In the genomic region with DNA sequence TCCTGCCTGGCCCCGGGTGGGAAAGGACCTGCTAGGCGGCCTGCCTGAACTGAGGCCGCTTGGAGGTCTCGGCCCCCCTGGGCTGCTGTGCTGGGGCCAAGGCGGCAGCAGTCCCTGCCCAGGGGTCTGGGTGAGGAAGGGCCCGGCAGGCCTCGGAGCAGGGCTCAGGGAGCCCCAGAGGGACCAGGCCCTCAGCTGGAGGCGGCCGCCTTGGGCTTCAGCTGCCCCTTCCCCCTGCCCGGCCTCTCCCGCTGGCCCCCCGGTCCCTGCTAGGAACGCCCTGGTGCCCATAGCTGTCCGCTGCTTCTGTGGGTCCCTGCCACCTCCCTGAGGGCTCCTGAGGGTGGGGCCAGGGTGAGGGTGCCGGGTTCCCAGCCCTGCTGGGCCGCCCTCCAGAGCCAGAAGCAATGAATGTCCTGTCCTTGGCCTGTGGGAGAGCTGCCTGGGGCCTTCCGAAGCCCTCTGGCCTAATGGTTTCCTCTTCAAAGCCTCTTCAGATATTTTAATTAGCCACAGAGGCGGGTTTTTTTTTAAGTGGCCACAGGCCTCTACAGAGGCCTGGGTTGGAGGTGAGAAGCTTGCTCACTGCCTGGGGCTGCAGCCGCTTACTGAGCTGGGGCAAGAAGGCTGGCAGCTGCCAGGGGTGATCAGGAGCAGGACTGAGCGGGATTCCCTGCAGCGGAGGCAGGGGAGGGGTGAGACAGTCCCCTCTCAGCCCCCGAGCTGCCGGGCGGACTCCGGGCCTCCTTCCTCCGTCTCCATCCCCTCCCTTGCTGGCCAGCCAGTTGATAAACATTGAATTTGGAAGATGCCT, we compare ENCODE assay signal across 15 cellular contexts. TPM values are rescaled to one million over a fixed set of nuclear protein-coding genes. Genes with fewer than 3 reads are reported as not detected.
DNase-seq lines count a peak whose midpoint lies in the region; ATAC-seq and TF ChIP-seq lines count a peak whose summit lies in the region.
"Had no signal": no experiment of that assay in that cellular context is flagged by ENCODE, and none has a peak within 500 bp of the region (broad histone marks: within the 10 kb centered on the region; RNA-seq: fewer than 3 reads in every experiment).

No MANE protein-coding gene starts in this region.

- 79% methylated on average over 13 of the region's 26 CpGs for WGBS in SK-N-SH (ENCODE audit: low lambda C conversion rate)
- WGBS in stomach, 5 donors: 75 to 91% (median 77%) methylated on average over 15 to 26 of the region's 26 CpGs

- peaks cover 0 to 5% of the 10 kb centered on the region in 2 experiments for H3K36me3 ChIP-seq in SK-N-SH (replicated peaks in 1 of 2; ENCODE audit: control insufficient read depth in 1 of 2, insufficient read depth in 2 of 2, low read length in 1 of 2)
- H3K36me3 ChIP-seq in stomach: peaks cover 0 to 40% (median 32%) of the 10 kb centered on the region in 4 donors

- no peaks in the 10 kb centered on the region for H3K9me2 ChIP-seq in SK-N-SH

- intact Hi-C loops in stomach (cut with DNase I; ENCODE audit: low total_unique reads): no loop called here

- no peak for TF ChIP-seq CTCF in SK-N-SH (IDR thresholded peaks at IDR 0.05)
- no peak for TF ChIP-seq CTCF in stomach (IDR thresholded peaks at IDR 0.05)

- peaks cover 2% of the 10 kb centered on the region for H3F3A ChIP-seq in SK-N-SH (replicated peaks; ENCODE audit: insufficient read depth)

- H3K4me1 ChIP-seq in SK-N-SH (ENCODE audit: control insufficient read depth in 1 of 2, insufficient read depth in 2 of 2, low read depth in 1 of 2, low read length in 1 of 2): peaks cover 0 to 29% of the 10 kb centered on the region in 2 experiments; a peak in 1 of 4 replicates
- peaks cover 0 to 18% (median 6%) of the 10 kb centered on the region in 4 donors for H3K4me1 ChIP-seq in stomach

- POLR2A ChIA-PET in SK-N-SH (lab: Yijun Ruan, JAX): interaction anchor here (0.6 to 1.0 kb wide), 4 partner anchors 34 to 85 kb away, joined by 3 to 4 read pairs (median 3); a partner anchor contains a TSS

- CTCF ChIA-PET in SK-N-SH (lab: Yijun Ruan, JAX): interaction anchor here (0.6 to 35.7 kb wide), 11 partner anchors 9 to 143 kb away, joined by 3 to 1216 read pairs (median 6); a partner anchor contains a TSS

- H3K4me3 ChIP-seq in SK-N-SH (ENCODE audit: low read depth in 2 of 2, low read length in 1 of 2): no peak overlapping the region
- H3K4me3 ChIP-seq in stomach: no peak overlapping the region
- H3K4me3 ChIP-seq: GM12878, GM23338, skin epidermis, tibial artery had no signal

- no peak for ATAC-seq in stimulated activated naive CD8-positive, alpha-beta T cell treated with anti-CD3 and anti-CD28 coated beads, Interleukin-15, Interleukin-2, amounts not matched to agents 100 U/mL and 50 U/mL, for 24 hours
- ATAC-seq in GM21447 (IDR thresholded peaks at IDR 0.05; ENCODE audit: unreplicated experiment) (no peak), GM18498 (IDR thresholded peaks at IDR 0.05; ENCODE audit: unreplicated experiment) (no peak)
- ATAC-seq: GM12878, GM23338 had no signal

- TF ChIP-seq EP300 in SK-N-SH (IDR thresholded peaks at IDR 0.05; ENCODE audit: borderline replicate concordance in 1 of 2, low read depth in 1 of 2, low read length in 1 of 2): no peak
- no peak for TF ChIP-seq EP300 in stomach (IDR thresholded peaks at IDR 0.05)

- no peak for TF ChIP-seq RAD21 in SK-N-SH (IDR thresholded peaks at IDR 0.05; ENCODE audit: low read length)

- H3K9ac ChIP-seq in SK-N-SH: no peak overlapping the region

- peak; percentile 68 to 89 (median 71) for DNase-seq in NCI-H1417 (lab: John Stamatoyannopoulos, UW)
- no peak for DNase-seq in NCI-H1417 treated with DMSO at 0.1 percent for 48 hours (lab: John Stamatoyannopoulos, UW)
- DNase-seq in SK-N-SH: peak; percentile 88
- peak; percentile 20 for DNase-seq in iPS-NIHi11 (ENCODE audit: low spot score)
- no peak for DNase-seq in stomach
- no peak for DNase-seq in stimulated activated naive CD8-positive, alpha-beta T cell treated with anti-CD3 and anti-CD28 coated beads, Interleukin-15, Interleukin-2, amounts not matched to agents 100 U/mL and 50 U/mL, for 24 hours
- DNase-seq: activated naive CD4-positive, alpha-beta T cell treated with anti-CD3 and anti-CD28 coated beads, Interleukin-2, amount 10 ng/mL, durations not matched to agents 7 days and 5 days; naive B cell; tibial artery had no signal

- H3K27me3 ChIP-seq in SK-N-SH (ENCODE audit: insufficient read depth) (no peaks in the 10 kb centered on the region), stomach (no peaks in the 10 kb centered on the region)
- H3K27me3 ChIP-seq: tibial artery had no signal

- no peak overlapping the region for H2AFZ ChIP-seq in SK-N-SH (ENCODE audit: low read depth)
- H2AFZ ChIP-seq: GM23338 had no signal

- H3K27ac ChIP-seq in SK-N-SH (ENCODE audit: low read depth in 2 of 2, low read length in 1 of 2): peak overlapping the region in 1 of 2 experiments; percentile 82; a peak in 2 of 4 replicates
- H3K27ac ChIP-seq in stomach: peak overlapping the region in 3 of 5 donors; percentile 33 to 77 (median 38)

- H3K79me2 ChIP-seq in SK-N-SH (ENCODE audit: insufficient read depth): no peaks in the 10 kb centered on the region

- no peak overlapping the region for H3K4me2 ChIP-seq in SK-N-SH
- H3K4me2 ChIP-seq: GM23338 had no signal

- no peaks in the 10 kb centered on the region for H4K20me1 ChIP-seq in SK-N-SH (ENCODE audit: insufficient read depth)

- TF ChIP-seq POLR2A in stomach (IDR thresholded peaks at IDR 0.05): no peak

- no peaks in the 10 kb centered on the region for H3K9me3 ChIP-seq in SK-N-SH
- no peaks in the 10 kb centered on the region for H3K9me3 ChIP-seq in stomach
- H3K9me3 ChIP-seq: tibial artery had no signal

TF ChIP-seq in SK-N-SH, 30 proteins besides CTCF, POLR2A, EP300 and RAD21:
- no peak for TF ChIP-seq CHD2 (IDR thresholded peaks at IDR 0.05; ENCODE audit: low read length, partially characterized antibody)
- TF ChIP-seq, protein P1, sequence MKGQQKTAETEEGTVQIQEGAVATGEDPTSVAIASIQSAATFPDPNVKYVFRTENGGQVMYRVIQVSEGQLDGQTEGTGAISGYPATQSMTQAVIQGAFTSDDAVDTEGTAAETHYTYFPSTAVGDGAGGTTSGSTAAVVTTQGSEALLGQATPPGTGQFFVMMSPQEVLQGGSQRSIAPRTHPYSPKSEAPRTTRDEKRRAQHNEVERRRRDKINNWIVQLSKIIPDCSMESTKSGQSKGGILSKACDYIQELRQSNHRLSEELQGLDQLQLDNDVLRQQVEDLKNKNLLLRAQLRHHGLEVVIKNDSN (IDR thresholded peaks at IDR 0.05; ENCODE audit: borderline replicate concordance, low read depth): no peak
- no peak for TF ChIP-seq TCF12 (IDR thresholded peaks at IDR 0.05)
TF ChIP-seq in SK-N-SH: peak in this region for 0.

RNA-seq across cellular contexts. Expression of a gene that starts 10.0 kb away (rescaled TPM):
- polyA plus RNA-seq in SK-N-SH (2012; rRNA removed) (247 and 255 TPM in 2 replicates), stomach (100 to 1,000 TPM; 142 to 231 (median 215) TPM)
- polyA plus RNA-seq in SK-N-SH (2012; cell fraction: cytosol; rRNA removed): 145 and 202 TPM in 2 replicates
- polyA plus RNA-seq in SK-N-SH (2012; cell fraction: nucleus; rRNA removed): 332 and 419 TPM in 2 replicates
- 100 to 1,000 TPM in 2 of 5 donors, 10 to 100 TPM in 3; 22.0 to 213 (median 53.1) TPM for total RNA-seq in stomach

RNA-seq across cellular contexts. Expression of a gene that starts 10.4 kb away (rescaled TPM):
- polyA plus RNA-seq in SK-N-SH (2012; rRNA removed) (30.3 and 31.5 TPM in 2 replicates), stomach (10 to 100 TPM; 12.7 to 21.1 (median 20.9) TPM)
- polyA plus RNA-seq in SK-N-SH (2012; cell fraction: cytosol; rRNA removed): 9.3 and 14.9 TPM in 2 replicates
- 125 and 148 TPM in 2 replicates for polyA plus RNA-seq in SK-N-SH (2012; cell fraction: nucleus; rRNA removed)
- 100 to 1,000 TPM in 1 of 5 donors, 10 to 100 TPM in 3, 1 to 10 TPM in 1; 8.3 to 171 (median 42.9) TPM for total RNA-seq in stomach

RNA-seq across cellular contexts. Expression of a gene that starts 18.8 kb away (rescaled TPM):
- 69.9 and 83.6 TPM in 2 replicates for polyA plus RNA-seq in SK-N-SH (2012; rRNA removed)
- polyA plus RNA-seq in SK-N-SH (2012; cell fraction: cytosol; rRNA removed): 34.1 and 51.7 TPM in 2 replicates
- polyA plus RNA-seq in SK-N-SH (2012; cell fraction: nucleus; rRNA removed): 103 and 145 TPM in 2 replicates
- 10 to 100 TPM in 1 of 5 donors, 1 to 10 TPM in 3, not detected in 1; 1.2 to 11.6 (median 2.5) TPM for total RNA-seq in stomach
- polyA plus RNA-seq in stomach: 10 to 100 TPM; 13.1 to 24.8 (median 16.2) TPM
- total RNA-seq: A172 had no signal

RNA-seq across cellular contexts. Expression of a gene that starts 24.8 kb away (rescaled TPM):
- polyA plus RNA-seq in SK-N-SH (2012; rRNA removed) (153 and 190 TPM in 2 replicates), stomach (100 to 1,000 TPM; 352 to 403 (median 396) TPM)
- 75.6 and 113 TPM in 2 replicates for polyA plus RNA-seq in SK-N-SH (2012; cell fraction: cytosol; rRNA removed)
- polyA plus RNA-seq in SK-N-SH (2012; cell fraction: nucleus; rRNA removed): 168 and 433 TPM in 2 replicates
- total RNA-seq in stomach: 100 to 1,000 TPM in 2 of 5 donors, 10 to 100 TPM in 3; 11.1 to 461 (median 100.0) TPM

RNA-seq across cellular contexts. Expression of a gene that starts 35.3 kb away (rescaled TPM):
- 27.5 and 36.2 TPM in 2 replicates for polyA plus RNA-seq in SK-N-SH (2012; rRNA removed)
- 13.9 and 21.1 TPM in 2 replicates for polyA plus RNA-seq in SK-N-SH (2012; cell fraction: cytosol; rRNA removed)
- 98.9 and 121 TPM in 2 replicates for polyA plus RNA-seq in SK-N-SH (2012; cell fraction: nucleus; rRNA removed)
- total RNA-seq in stomach: 100 to 1,000 TPM in 1 of 5 donors, 10 to 100 TPM in 4; 11.7 to 143 (median 34.8) TPM
- 10 to 100 TPM; 56.9 to 82.0 (median 60.8) TPM for polyA plus RNA-seq in stomach

Comparison
In these comparisons a context has a peak if more than half of its experiments do, and no peak if none do; other contexts are left out.
1. DNase-seq: peak in NCI-H1417 (3 of 3), SK-N-SH (single experiment) and iPS-NIHi11 (single experiment); none in NCI-H1417 treated with DMSO at 0.1 percent for 48 hours (single experiment), stomach (single experiment) and stimulated activated naive CD8-positive, alpha-beta T cell treated with anti-CD3 and anti-CD28 coated beads, Interleukin-15, Interleukin-2, amounts not matched to agents 100 U/mL and 50 U/mL, for 24 hours (single experiment).